ENCODE assay signal across 1 cellular context in genomic region chr19:43518051-43518450, GRCh38.
TF ChIP-seq lines count a peak whose summit lies in the region.

No MANE protein-coding gene starts in this region.

TF ChIP-seq in HepG2, 621 proteins besides CTCF, POLR2A, EP300 and RAD21:
- TF ChIP-seq ZNF503 (CRISPR knock-in tag; IDR thresholded peaks at IDR 0.05) = no peak
- no peak for TF ChIP-seq IRF1 (CRISPR knock-in tag; IDR thresholded peaks at IDR 0.05; ENCODE audit: low read depth)
- no peak for TF ChIP-seq TIGD3 (CRISPR knock-in tag; IDR thresholded peaks at IDR 0.05; ENCODE audit: borderline replicate concordance)
- TF ChIP-seq KLF12 (CRISPR knock-in tag; IDR thresholded peaks at IDR 0.05; ENCODE audit: borderline replicate concordance) = no peak
- TF ChIP-seq HMGA1 (CRISPR knock-in tag; conservative IDR thresholded peaks at IDR 0.05) = no peak
- no peak for TF ChIP-seq MIER2 (CRISPR knock-in tag; IDR thresholded peaks at IDR 0.05)
